Comparison of ENCODE assay signal across 9 cellular contexts in the genomic region with DNA sequence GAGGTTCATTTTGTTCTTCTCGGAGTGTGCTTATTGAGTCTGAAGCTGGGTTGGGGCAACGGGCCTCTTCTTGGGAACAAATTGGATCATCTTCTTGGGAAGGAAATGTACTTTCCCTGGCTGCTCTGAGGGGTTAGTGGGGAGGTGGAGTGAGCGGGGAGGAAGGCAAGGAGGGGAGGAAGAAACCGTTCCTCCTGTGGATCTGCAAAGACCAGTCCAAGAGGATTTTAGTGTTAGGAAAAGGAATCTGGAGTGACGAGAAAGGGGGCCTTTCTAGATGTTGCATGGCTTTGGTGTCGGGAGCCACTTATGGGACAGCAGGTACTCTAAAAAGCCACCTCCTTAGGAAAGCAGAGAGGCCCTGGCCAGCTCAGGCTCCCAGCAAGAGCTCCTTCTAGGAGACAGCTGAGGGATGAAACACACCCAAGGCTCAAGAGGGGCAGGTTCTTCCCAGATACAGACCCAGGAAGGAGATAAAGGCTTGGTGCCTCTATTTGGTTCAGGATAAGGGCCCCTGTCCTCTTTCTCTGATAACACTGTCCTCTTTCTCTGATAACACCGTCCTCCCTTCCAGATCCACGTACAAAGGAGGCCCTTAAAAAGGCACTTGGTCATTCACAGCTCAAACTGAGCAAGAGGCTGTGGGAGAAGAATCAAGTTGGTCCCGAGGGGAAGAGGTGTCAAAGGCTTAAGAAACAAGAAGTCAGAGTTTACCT. TPM values are rescaled to one million over a fixed set of nuclear protein-coding genes. Genes with fewer than 3 reads are reported as not detected.
DNase-seq lines count a peak whose midpoint lies in the region; ATAC-seq and TF ChIP-seq lines count a peak whose summit lies in the region.
"Had no signal": no experiment of that assay in that cellular context is flagged by ENCODE, and none has a peak within 500 bp of the region (broad histone marks: within the 10 kb centered on the region; RNA-seq: fewer than 3 reads in every experiment).

No MANE protein-coding gene starts in this region.

- no peak for TF ChIP-seq CTCF in colonic mucosa (IDR thresholded peaks at IDR 0.05)

- no peaks in the 10 kb centered on the region for H3K9me3 ChIP-seq in colonic mucosa

- H3K36me3 ChIP-seq in H7 (replicated peaks; ENCODE audit: control insufficient read depth, insufficient read depth, low read length) (no peaks in the 10 kb centered on the region), colonic mucosa (no peaks in the 10 kb centered on the region)

- ATAC-seq in GM21515 (IDR thresholded peaks at IDR 0.05; ENCODE audit: unreplicated experiment) = no peak
- ATAC-seq in GM18519 (IDR thresholded peaks at IDR 0.05; ENCODE audit: low FRiP score, unreplicated experiment) = no peak

- H3K9ac ChIP-seq in colonic mucosa (ENCODE audit: low read depth in 2 of 2, low read length in 2 of 2) = peak overlapping the region; percentile 28 to 38

- peaks cover 3% of the 10 kb centered on the region for H3K4me1 ChIP-seq in colonic mucosa

- DNase-seq in H7 (peak; percentile 52), colonic mucosa (no peak), skeletal muscle cell (ENCODE audit: low read depth) (no peak), NCI-H1105 treated with DMSO at 0.1 percent for 48 hours (lab: John Stamatoyannopoulos, UW) (no peak), NK-92 (lab: John Stamatoyannopoulos, UW; ENCODE audit: unreplicated experiment) (no peak)

- H3K27me3 ChIP-seq in H7 (ENCODE audit: control insufficient read depth, insufficient read depth, low read length) (peaks cover 53% of the 10 kb centered on the region), colonic mucosa (peaks cover 4% of the 10 kb centered on the region), layer of hippocampus (ENCODE audit: control insufficient read depth, insufficient read depth, low read length) (no peaks in the 10 kb centered on the region)

- H3K27ac ChIP-seq in colonic mucosa (peak overlapping the region; percentile 74), layer of hippocampus (ENCODE audit: low read depth, low read length) (peak overlapping the region; percentile 52)

- peak overlapping the region; percentile 27; the same call in 1 of the 2 replicates for H3K4me3 ChIP-seq in H7 (ENCODE audit: insufficient read depth, low read depth, low read length)
- peak overlapping the region; percentile 31 for H3K4me3 ChIP-seq in colonic mucosa
- peak overlapping the region; percentile 27 for H3K4me3 ChIP-seq in skeletal muscle cell (ENCODE audit: low read depth, low read length)

- intact Hi-C loops in colonic mucosa (cut with DNase I) = loop anchor here (5.0 kb wide), 1 partner anchor 116 kb away; the partner anchor contains the start of gene CCDC149

RNA-seq across cellular contexts. Expression of gene SOD3, which starts 0.5 kb away (rescaled TPM):
- total RNA-seq in H7 (2014; rRNA removed; shearing (Covaris generic)) = 0.07 and 1.3 TPM in 2 replicates
- total RNA-seq in colonic mucosa = 10 to 100 TPM; 22.3 to 35.8 TPM
- total RNA-seq: T-helper 1 cell treated with Interleukin-12 subunit alpha and Interleukin-12 subunit beta and Interleukin-4 antibody, amounts not matched to agents 30 ng/mL and 1 ng/mL, for 36 hours had no signal

Comparison
In these comparisons a context has a peak if more than half of its experiments do, and no peak if none do; other contexts are left out.
1. RNA of gene SOD3, which starts 0.5 kb away (total RNA-seq): 22.3 to 35.8 TPM in colonic mucosa; 0.07 to 1.3 TPM in H7; every median in the first group is over 10 times any median in the second.
2. Peak in every context shown above with its lines, with median percentiles within 50 percentile points of each other: H3K4me3 ChIP-seq.